ENCODE assay signal across 1 cellular context in the genomic region with DNA sequence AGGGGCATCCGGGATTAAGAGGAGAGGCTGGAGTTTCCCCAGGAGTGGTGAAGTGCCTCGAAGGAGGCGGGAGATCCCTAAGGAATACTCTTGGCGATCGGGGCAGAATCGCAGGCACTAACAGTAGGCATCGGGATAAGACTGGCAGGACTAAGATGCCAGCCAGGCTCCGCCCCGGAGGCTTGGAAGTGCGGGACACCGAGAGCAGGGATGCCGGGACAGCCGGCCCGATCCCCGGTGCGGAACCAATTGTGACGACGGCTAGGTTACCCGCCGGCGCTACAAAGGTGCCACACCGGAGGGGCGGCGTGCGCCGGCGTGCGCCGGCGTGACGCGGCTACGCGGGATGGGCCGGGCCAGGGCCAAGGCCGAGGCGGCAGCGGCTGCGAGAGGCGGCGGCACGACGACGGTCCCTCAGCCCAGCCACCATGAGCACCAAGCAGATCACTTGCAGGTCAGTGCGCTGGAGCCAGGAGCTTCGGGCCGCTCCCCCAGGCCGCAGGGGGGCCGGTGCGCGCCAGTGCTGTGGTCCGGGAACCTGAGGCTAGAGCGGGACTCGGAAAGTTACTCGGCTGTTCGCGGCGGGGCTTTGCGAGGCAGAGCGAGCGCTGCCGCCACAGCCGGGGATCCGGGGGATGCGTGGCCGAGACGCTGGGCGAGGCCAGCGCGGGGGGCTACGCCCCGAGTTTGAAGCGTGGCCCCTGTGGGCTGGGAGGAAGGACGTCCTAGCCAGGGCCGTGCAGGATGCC.
TF ChIP-seq lines count a peak whose summit lies in the region.

TSS of gene MKRN2 (plus strand) at position 365 of the 749 bp plus-strand sequence. CDS start at position 429, 64 bp downstream.

TF ChIP-seq in HepG2, 621 proteins besides CTCF, POLR2A, EP300 and RAD21 (continued from another document and continues in another):
- no peak for TF ChIP-seq E2F1 (CRISPR knock-in tag; IDR thresholded peaks at IDR 0.05)
- TF ChIP-seq TGIF2 (CRISPR knock-in tag; IDR thresholded peaks at IDR 0.05): no peak
- TF ChIP-seq SP4 (CRISPR knock-in tag; IDR thresholded peaks at IDR 0.05): peak; percentile 85
- TF ChIP-seq SRF (IDR thresholded peaks at IDR 0.05; ENCODE audit: low read depth, low read length): peak; percentile 57; the same call in 1 of the 2 replicates
- no peak for TF ChIP-seq ZNF280D (CRISPR knock-in tag; IDR thresholded peaks at IDR 0.05)
- no peak for TF ChIP-seq NBN (conservative IDR thresholded peaks at IDR 0.05)
- TF ChIP-seq TRIM24 (CRISPR knock-in tag; IDR thresholded peaks at IDR 0.05): no peak
- TF ChIP-seq, protein P1, sequence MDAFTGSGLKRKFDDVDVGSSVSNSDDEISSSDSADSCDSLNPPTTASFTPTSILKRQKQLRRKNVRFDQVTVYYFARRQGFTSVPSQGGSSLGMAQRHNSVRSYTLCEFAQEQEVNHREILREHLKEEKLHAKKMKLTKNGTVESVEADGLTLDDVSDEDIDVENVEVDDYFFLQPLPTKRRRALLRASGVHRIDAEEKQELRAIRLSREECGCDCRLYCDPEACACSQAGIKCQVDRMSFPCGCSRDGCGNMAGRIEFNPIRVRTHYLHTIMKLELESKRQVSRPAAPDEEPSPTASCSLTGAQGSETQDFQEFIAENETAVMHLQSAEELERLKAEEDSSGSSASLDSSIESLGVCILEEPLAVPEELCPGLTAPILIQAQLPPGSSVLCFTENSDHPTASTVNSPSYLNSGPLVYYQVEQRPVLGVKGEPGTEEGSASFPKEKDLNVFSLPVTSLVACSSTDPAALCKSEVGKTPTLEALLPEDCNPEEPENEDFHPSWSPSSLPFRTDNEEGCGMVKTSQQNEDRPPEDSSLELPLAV (CRISPR knock-in tag; conservative IDR thresholded peaks at IDR 0.05; ENCODE audit: low read depth): no peak
- no peak for TF ChIP-seq DPF2 (CRISPR knock-in tag; IDR thresholded peaks at IDR 0.05; ENCODE audit: borderline replicate concordance, low read depth)
- no peak for TF ChIP-seq MAFK (conservative IDR thresholded peaks at IDR 0.05 in 1 of 2, IDR thresholded peaks at IDR 0.05 in 1 of 2; ENCODE audit: low read length in 2 of 2)
- TF ChIP-seq MYC (CRISPR knock-in tag; IDR thresholded peaks at IDR 0.05; ENCODE audit: borderline replicate concordance): peak; percentile 88
- TF ChIP-seq ZBTB3 (CRISPR knock-in tag; IDR thresholded peaks at IDR 0.05; ENCODE audit: borderline replicate concordance, low read depth): no peak
- TF ChIP-seq, protein P2, sequence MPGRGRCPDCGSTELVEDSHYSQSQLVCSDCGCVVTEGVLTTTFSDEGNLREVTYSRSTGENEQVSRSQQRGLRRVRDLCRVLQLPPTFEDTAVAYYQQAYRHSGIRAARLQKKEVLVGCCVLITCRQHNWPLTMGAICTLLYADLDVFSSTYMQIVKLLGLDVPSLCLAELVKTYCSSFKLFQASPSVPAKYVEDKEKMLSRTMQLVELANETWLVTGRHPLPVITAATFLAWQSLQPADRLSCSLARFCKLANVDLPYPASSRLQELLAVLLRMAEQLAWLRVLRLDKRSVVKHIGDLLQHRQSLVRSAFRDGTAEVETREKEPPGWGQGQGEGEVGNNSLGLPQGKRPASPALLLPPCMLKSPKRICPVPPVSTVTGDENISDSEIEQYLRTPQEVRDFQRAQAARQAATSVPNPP (CRISPR knock-in tag; IDR thresholded peaks at IDR 0.05): no peak
- TF ChIP-seq ZNF563 (CRISPR knock-in tag; IDR thresholded peaks at IDR 0.05): peak; percentile 93
- TF ChIP-seq HMGXB3 (CRISPR knock-in tag; IDR thresholded peaks at IDR 0.05; ENCODE audit: borderline replicate concordance): no peak
- TF ChIP-seq, protein P3, sequence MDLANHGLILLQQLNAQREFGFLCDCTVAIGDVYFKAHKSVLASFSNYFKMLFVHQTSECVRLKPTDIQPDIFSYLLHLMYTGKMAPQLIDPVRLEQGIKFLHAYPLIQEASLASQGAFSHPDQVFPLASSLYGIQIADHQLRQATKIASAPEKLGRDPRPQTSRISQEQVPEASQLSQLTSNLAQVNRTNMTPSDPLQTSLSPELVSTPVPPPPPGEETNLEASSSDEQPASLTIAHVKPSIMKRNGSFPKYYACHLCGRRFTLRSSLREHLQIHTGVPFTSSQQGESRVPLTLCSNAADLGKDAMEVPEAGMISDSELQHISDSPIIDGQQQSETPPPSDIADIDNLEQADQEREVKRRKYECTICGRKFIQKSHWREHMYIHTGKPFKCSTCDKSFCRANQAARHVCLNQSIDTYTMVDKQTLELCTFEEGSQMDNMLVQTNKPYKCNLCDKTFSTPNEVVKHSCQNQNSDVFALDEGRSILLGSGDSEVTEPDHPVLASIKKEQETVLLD (CRISPR knock-in tag; IDR thresholded peaks at IDR 0.05; ENCODE audit: low read depth): peak; percentile 88
- TF ChIP-seq ELF4 (CRISPR knock-in tag; IDR thresholded peaks at IDR 0.05; ENCODE audit: borderline replicate concordance): peak; percentile 50; the same call in 1 of the 2 replicates
- TF ChIP-seq, protein P4, sequence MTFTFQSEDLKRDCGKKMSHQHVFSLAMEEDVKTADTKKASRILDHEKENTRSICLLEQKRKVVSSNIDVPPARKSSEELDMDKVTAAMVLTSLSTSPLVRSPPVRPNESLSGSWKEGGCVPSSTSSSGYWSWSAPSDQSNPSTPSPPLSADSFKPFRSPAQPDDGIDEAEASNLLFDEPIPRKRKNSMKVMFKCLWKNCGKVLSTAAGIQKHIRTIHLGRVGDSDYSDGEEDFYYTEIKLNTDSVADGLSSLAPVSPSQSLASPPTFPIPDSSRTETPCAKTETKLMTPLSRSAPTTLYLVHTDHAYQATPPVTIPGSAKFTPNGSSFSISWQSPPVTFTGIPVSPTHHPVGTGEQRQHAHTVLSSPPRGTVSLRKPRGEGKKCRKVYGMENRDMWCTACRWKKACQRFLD (CRISPR knock-in tag; IDR thresholded peaks at IDR 0.05; ENCODE audit: borderline replicate concordance): peak; percentile 87
- TF ChIP-seq PATZ1 (CRISPR knock-in tag; IDR thresholded peaks at IDR 0.05): peak; percentile 54
- TF ChIP-seq NCOA5 (CRISPR knock-in tag; IDR thresholded peaks at IDR 0.05): no peak
- peak; percentile 81; the same call in 1 of the 2 replicates for TF ChIP-seq ZFP82 (CRISPR knock-in tag; IDR thresholded peaks at IDR 0.05; ENCODE audit: borderline replicate concordance)
- TF ChIP-seq ZBTB42 (CRISPR knock-in tag; IDR thresholded peaks at IDR 0.05): 0 out of 2 replicates have a peak, but pooled peaks have one; percentile 67
- 0 out of 2 replicates have a peak, but pooled peaks have one; percentile 51 for TF ChIP-seq RFXAP (CRISPR knock-in tag; IDR thresholded peaks at IDR 0.05; ENCODE audit: borderline replicate concordance)
- TF ChIP-seq HNRNPK (IDR thresholded peaks at IDR 0.05; ENCODE audit: low read depth, low read length, poor library complexity, severe bottlenecking): no peak
- no peak for TF ChIP-seq LCORL (IDR thresholded peaks at IDR 0.05)
- TF ChIP-seq LCORL (CRISPR knock-in tag; IDR thresholded peaks at IDR 0.05): peak; percentile 75
- TF ChIP-seq HOXD1 (CRISPR knock-in tag; IDR thresholded peaks at IDR 0.05): peak; percentile 87
- peak; percentile 12; the same call in 1 of the 2 replicates for TF ChIP-seq TFAP4 (IDR thresholded peaks at IDR 0.05; ENCODE audit: borderline replicate concordance, low read depth)
- no peak for TF ChIP-seq ZNF205 (CRISPR knock-in tag; IDR thresholded peaks at IDR 0.05)
- TF ChIP-seq ZZZ3 (CRISPR knock-in tag; IDR thresholded peaks at IDR 0.05; ENCODE audit: borderline replicate concordance): no peak
- peak; percentile 84 for TF ChIP-seq ZNF430 (CRISPR knock-in tag; IDR thresholded peaks at IDR 0.05)
- TF ChIP-seq, protein P5, sequence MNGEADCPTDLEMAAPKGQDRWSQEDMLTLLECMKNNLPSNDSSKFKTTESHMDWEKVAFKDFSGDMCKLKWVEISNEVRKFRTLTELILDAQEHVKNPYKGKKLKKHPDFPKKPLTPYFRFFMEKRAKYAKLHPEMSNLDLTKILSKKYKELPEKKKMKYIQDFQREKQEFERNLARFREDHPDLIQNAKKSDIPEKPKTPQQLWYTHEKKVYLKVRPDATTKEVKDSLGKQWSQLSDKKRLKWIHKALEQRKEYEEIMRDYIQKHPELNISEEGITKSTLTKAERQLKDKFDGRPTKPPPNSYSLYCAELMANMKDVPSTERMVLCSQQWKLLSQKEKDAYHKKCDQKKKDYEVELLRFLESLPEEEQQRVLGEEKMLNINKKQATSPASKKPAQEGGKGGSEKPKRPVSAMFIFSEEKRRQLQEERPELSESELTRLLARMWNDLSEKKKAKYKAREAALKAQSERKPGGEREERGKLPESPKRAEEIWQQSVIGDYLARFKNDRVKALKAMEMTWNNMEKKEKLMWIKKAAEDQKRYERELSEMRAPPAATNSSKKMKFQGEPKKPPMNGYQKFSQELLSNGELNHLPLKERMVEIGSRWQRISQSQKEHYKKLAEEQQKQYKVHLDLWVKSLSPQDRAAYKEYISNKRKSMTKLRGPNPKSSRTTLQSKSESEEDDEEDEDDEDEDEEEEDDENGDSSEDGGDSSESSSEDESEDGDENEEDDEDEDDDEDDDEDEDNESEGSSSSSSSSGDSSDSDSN (CRISPR knock-in tag; IDR thresholded peaks at IDR 0.05): peak; percentile 97
- peak; percentile 2; the same call in 1 of the 2 replicates for TF ChIP-seq PITX1 (CRISPR knock-in tag; IDR thresholded peaks at IDR 0.05)
- peak; percentile 56; the same call in 1 of the 2 replicates for TF ChIP-seq ZNF761 (CRISPR knock-in tag; conservative IDR thresholded peaks at IDR 0.05)
- 0 out of 2 replicates have a peak, but pooled peaks have one; percentile 54 for TF ChIP-seq SATB2 (CRISPR knock-in tag; IDR thresholded peaks at IDR 0.05)
